11 cellular contexts compared by ENCODE assay signal in the genomic region with DNA sequence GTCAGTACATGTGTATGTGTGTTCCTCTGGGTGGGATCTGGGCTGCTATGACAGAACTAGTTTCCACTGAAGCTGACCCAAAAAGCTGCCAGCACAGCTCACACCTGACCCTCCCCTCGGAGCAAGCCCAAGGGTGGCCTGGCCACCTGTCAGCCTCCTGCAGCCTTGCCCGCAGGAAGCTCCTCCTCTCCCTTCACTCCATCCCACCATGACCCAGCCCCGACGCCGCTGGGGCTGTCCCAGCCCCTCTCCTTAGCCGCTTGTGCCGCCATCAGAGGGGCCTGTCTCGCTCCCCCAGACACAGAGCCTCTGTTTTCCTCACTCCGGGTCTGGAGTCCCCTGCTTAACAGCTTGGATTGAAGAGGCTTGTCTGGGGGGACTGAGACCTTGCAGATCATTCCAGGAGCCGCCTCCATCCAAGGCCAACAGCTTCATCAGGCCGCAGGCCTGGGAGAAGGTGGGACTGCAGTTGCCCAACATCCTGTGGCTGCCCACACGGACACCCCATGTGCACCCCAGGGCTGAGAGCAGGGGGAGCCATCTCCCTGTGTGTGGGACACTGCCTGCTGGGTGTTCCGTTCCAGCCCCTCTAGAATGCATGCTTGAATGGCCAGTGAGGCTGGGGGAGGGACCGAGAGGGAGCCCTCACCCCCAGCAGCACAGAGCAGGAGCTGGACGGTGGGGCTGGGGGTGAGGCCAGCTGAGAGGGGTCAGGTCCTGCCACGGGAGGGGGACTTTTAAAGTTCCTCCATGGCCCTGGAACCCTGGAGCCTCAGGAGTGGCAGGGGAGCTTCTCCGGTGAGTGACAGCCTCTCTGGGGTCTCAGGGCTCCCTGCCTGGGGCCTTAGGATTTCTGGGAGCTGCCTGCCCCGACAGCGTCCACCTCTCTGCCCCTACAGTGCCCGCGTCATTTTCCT. TPM values are rescaled to one million over a fixed set of nuclear protein-coding genes. Genes with fewer than 3 reads are reported as not detected.
DNase-seq lines count a peak whose midpoint lies in the region; ATAC-seq and TF ChIP-seq lines count a peak whose summit lies in the region.
"Had no signal": no experiment of that assay in that cellular context is flagged by ENCODE, and none has a peak within 500 bp of the region (broad histone marks: within the 10 kb centered on the region; RNA-seq: fewer than 3 reads in every experiment).

No MANE protein-coding gene starts in this region.

- POLR2A ChIA-PET in GM10248 (lab: Yijun Ruan, JAX): no interaction called here

- in situ Hi-C loops in astrocyte of the cerebellum (cut with HindIII; ENCODE audit: low sequenced_read_pairs) (no loop called here), gastrocnemius medialis (cut with MboI; ENCODE audit: low sequenced_read_pairs in 4 of 4) (no loop called here)

- H3K36me3 Mint-ChIP-seq in activated T-helper 1 cell treated with anti-CD3 and anti-CD28 coated beads, Interleukin-12 subunit alpha, Interleukin-12 subunit beta, Interleukin-2, Interleukin-4 antibody, amounts not matched to agents 30 ng/mL and 10 ng/mL and 1 ng/mL, durations not matched to agents 14 hours and 24 hours and 36 hours (ENCODE audit: low read depth): no peaks in the 10 kb centered on the region

- H3K4me1 Mint-ChIP-seq in activated T-helper 1 cell treated with anti-CD3 and anti-CD28 coated beads, Interleukin-12 subunit alpha, Interleukin-12 subunit beta, Interleukin-2, Interleukin-4 antibody, amounts not matched to agents 30 ng/mL and 10 ng/mL and 1 ng/mL, durations not matched to agents 14 hours and 24 hours and 36 hours (ENCODE audit: low read depth): no peaks in the 10 kb centered on the region

- ATAC-seq in gastrocnemius medialis (peak in 1 of 2 donors; percentile 12), foreskin keratinocyte (no peak)

- no peak overlapping the region for H3K27ac Mint-ChIP-seq in activated T-helper 1 cell treated with anti-CD3 and anti-CD28 coated beads, Interleukin-12 subunit alpha, Interleukin-12 subunit beta, Interleukin-2, Interleukin-4 antibody, amounts not matched to agents 30 ng/mL and 10 ng/mL and 1 ng/mL, durations not matched to agents 14 hours and 24 hours and 36 hours

- CTCF ChIA-PET in GM10248 (lab: Yijun Ruan, JAX): interaction anchor here (1.3 to 1.4 kb wide), 2 partner anchors 9 to 16 kb away, joined by 4 read pairs; no protein-coding TSS in a partner anchor

- no peaks in the 10 kb centered on the region for H3K9me3 Mint-ChIP-seq in activated T-helper 1 cell treated with anti-CD3 and anti-CD28 coated beads, Interleukin-12 subunit alpha, Interleukin-12 subunit beta, Interleukin-2, Interleukin-4 antibody, amounts not matched to agents 30 ng/mL and 10 ng/mL and 1 ng/mL, durations not matched to agents 14 hours and 24 hours and 36 hours

- DNase-seq in ELR (ENCODE audit: low read depth) (peak; percentile 68), astrocyte of the cerebellum (ENCODE audit: low read depth) (no peak), gastrocnemius medialis (peak in 1 of 2 donors; percentile 31), foreskin keratinocyte (no peak), NCI-H146 (lab: John Stamatoyannopoulos, UW) (no peak), GM10248 (ENCODE audit: extremely low spot score) (no peak)
- no peak for DNase-seq in activated T-helper 1 cell treated with anti-CD3 and anti-CD28 coated beads, Interleukin-12 subunit alpha, Interleukin-12 subunit beta, Interleukin-2, Interleukin-4 antibody, amounts not matched to agents 30 ng/mL and 10 ng/mL and 1 ng/mL, durations not matched to agents 14 hours and 24 hours and 36 hours (ENCODE audit: low spot score)
- DNase-seq: COR-L47; effector memory CD4-positive, alpha-beta T cell; NCI-H2029 treated with DMSO at 0.1 percent for 48 hours had no signal

- H3K27me3 Mint-ChIP-seq in activated T-helper 1 cell treated with anti-CD3 and anti-CD28 coated beads, Interleukin-12 subunit alpha, Interleukin-12 subunit beta, Interleukin-2, Interleukin-4 antibody, amounts not matched to agents 30 ng/mL and 10 ng/mL and 1 ng/mL, durations not matched to agents 14 hours and 24 hours and 36 hours (ENCODE audit: insufficient read depth): peaks cover 17% of the 10 kb centered on the region

- H3K27me3 ChIP-seq in gastrocnemius medialis: peaks cover 36 to 57% (median 39%) of the 10 kb centered on the region in 3 donors
- H3K27me3 ChIP-seq in foreskin keratinocyte: peaks cover 32% of the 10 kb centered on the region

- H3K27ac ChIP-seq in gastrocnemius medialis (peak overlapping the region; percentile 73 to 77 (median 76)), foreskin keratinocyte (no peak overlapping the region)

- H3K4me3 ChIP-seq in astrocyte of the cerebellum (ENCODE audit: low read depth, low read length): peak overlapping the region; percentile 53
- H3K4me3 ChIP-seq in iPS-11a (ENCODE audit: low read depth, low read length): peak overlapping the region; percentile 27
- H3K4me3 ChIP-seq in gastrocnemius medialis: peak overlapping the region; percentile 44 to 49 (median 46)

- H3K4me1 ChIP-seq in gastrocnemius medialis (no peaks in the 10 kb centered on the region), foreskin keratinocyte (peaks cover 16% of the 10 kb centered on the region)

- TF ChIP-seq CTCF in astrocyte of the cerebellum (IDR thresholded peaks at IDR 0.05; ENCODE audit: low read depth, low read length, missing control alignments): no peak
- no peak for TF ChIP-seq CTCF in gastrocnemius medialis (IDR thresholded peaks at IDR 0.05 in 4 of 5, conservative IDR thresholded peaks at IDR 0.05 in 1 of 5)
- no peak for TF ChIP-seq CTCF in foreskin keratinocyte (conservative IDR thresholded peaks at IDR 0.05)
- TF ChIP-seq CTCF in GM10248 (IDR thresholded peaks at IDR 0.05; ENCODE audit: control extremely low read depth, extremely low read depth, low read depth, missing control alignments): no peak

- intact Hi-C loops in gastrocnemius medialis (cut with DNase I; ENCODE audit: low total_unique reads): no loop called here
- intact Hi-C loops in activated T-helper 1 cell treated with anti-CD3 and anti-CD28 coated beads, Interleukin-12 subunit alpha, Interleukin-12 subunit beta, Interleukin-2, Interleukin-4 antibody, amounts not matched to agents 30 ng/mL and 10 ng/mL and 1 ng/mL, durations not matched to agents 14 hours and 24 hours and 36 hours (cut with micrococcal nuclease): no loop called here

- TF ChIP-seq POLR2A in gastrocnemius medialis (IDR thresholded peaks at IDR 0.05): no peak

- no peak overlapping the region for H3K4me3 Mint-ChIP-seq in activated T-helper 1 cell treated with anti-CD3 and anti-CD28 coated beads, Interleukin-12 subunit alpha, Interleukin-12 subunit beta, Interleukin-2, Interleukin-4 antibody, amounts not matched to agents 30 ng/mL and 10 ng/mL and 1 ng/mL, durations not matched to agents 14 hours and 24 hours and 36 hours

- H3K9me3 ChIP-seq in gastrocnemius medialis: no peaks in the 10 kb centered on the region

- H3K36me3 ChIP-seq in gastrocnemius medialis: no peaks in the 10 kb centered on the region

RNA-seq across cellular contexts. Expression of gene MRGPRF, which starts 0.7 kb away (rescaled TPM):
- total RNA-seq in gastrocnemius medialis (1 to 10 TPM; 1.8 to 6.7 (median 4.7) TPM), foreskin keratinocyte (0.07 and 0.14 TPM in 2 replicates)
- total RNA-seq in activated T-helper 1 cell treated with anti-CD3 and anti-CD28 coated beads, Interleukin-12 subunit alpha, Interleukin-12 subunit beta, Interleukin-2, Interleukin-4 antibody, amounts not matched to agents 30 ng/mL and 10 ng/mL and 1 ng/mL, durations not matched to agents 14 hours and 24 hours and 36 hours: not detected in 2 replicates
- 0.09 and 0.25 TPM in 2 replicates for polyA plus RNA-seq in foreskin keratinocyte

RNA-seq across cellular contexts. Expression of gene MRGPRD, which starts 31.6 kb away (rescaled TPM):
- total RNA-seq in gastrocnemius medialis (not detected), foreskin keratinocyte (not detected in 2 replicates)
- total RNA-seq in activated T-helper 1 cell treated with anti-CD3 and anti-CD28 coated beads, Interleukin-12 subunit alpha, Interleukin-12 subunit beta, Interleukin-2, Interleukin-4 antibody, amounts not matched to agents 30 ng/mL and 10 ng/mL and 1 ng/mL, durations not matched to agents 14 hours and 24 hours and 36 hours: not detected in 2 replicates
- polyA plus RNA-seq in foreskin keratinocyte: not detected in 2 replicates

RNA-seq across cellular contexts. Expression of gene TPCN2, which starts 36.4 kb away (rescaled TPM):
- total RNA-seq in gastrocnemius medialis (1 to 10 TPM; 1.4 to 4.1 (median 3.3) TPM), foreskin keratinocyte (10.2 and 11.9 TPM in 2 replicates)
- 17.4 and 19.2 TPM in 2 replicates for total RNA-seq in activated T-helper 1 cell treated with anti-CD3 and anti-CD28 coated beads, Interleukin-12 subunit alpha, Interleukin-12 subunit beta, Interleukin-2, Interleukin-4 antibody, amounts not matched to agents 30 ng/mL and 10 ng/mL and 1 ng/mL, durations not matched to agents 14 hours and 24 hours and 36 hours
- 7.4 and 8.6 TPM in 2 replicates for polyA plus RNA-seq in foreskin keratinocyte
